Comparison of ENCODE assay signal across 42 cellular contexts in genomic region chr6:87376643-87377042, GRCh38. TPM values are rescaled to one million over a fixed set of nuclear protein-coding genes. Genes with fewer than 3 reads are reported as not detected.
"Had no signal": no experiment of that assay in that cellular context is flagged by ENCODE, and none has a peak within 500 bp of the region (broad histone marks: within the 10 kb centered on the region; RNA-seq: fewer than 3 reads in every experiment).

No MANE protein-coding gene starts in this region.

- H3K4me1 ChIP-seq: adrenal gland, ascending aorta, body of pancreas, breast epithelium had no signal

- ATAC-seq: activated naive CD4-positive, alpha-beta T cell treated with anti-CD3 and anti-CD28 coated beads, Interleukin-2, amount 50 U/mL, for 72 hours; activated naive CD8-positive, alpha-beta T cell treated with anti-CD3 and anti-CD28 coated beads, Interleukin-2, amount 50 U/mL, for 24 hours; activated T-cell treated with anti-CD3 and anti-CD28 coated beads, Interleukin-2, amount 50 U/mL, for 4 hours; activated T-cell treated with anti-CD3 and anti-CD28 coated beads, Interleukin-2, amount 50 U/mL, for 72 hours; activated T-helper 17 cell treated with anti-CD3 and anti-CD28 coated beads, Interleukin-2, amount 50 U/mL, for 72 hours; body of pancreas had no signal

- DNase-seq: activated effector memory CD4-positive, alpha-beta T cell treated with anti-CD3 and anti-CD28 coated beads, Interleukin-2, amount 50 U/mL, for 16 hours; activated effector memory CD4-positive, alpha-beta T cell treated with Interleukin-2 at 50 U/mL for 16 hours; activated gamma-delta T cell; activated gamma-delta T cell treated with Interleukin-2 at 50 U/mL for 16 hours; activated naive CD4-positive, alpha-beta T cell; activated naive CD4-positive, alpha-beta T cell treated with anti-CD3 and anti-CD28 coated beads for 36 hours; activated naive CD4-positive, alpha-beta T cell treated with anti-CD3 and anti-CD28 coated beads, Interleukin-2, amount 10 ng/mL, durations not matched to agents 7 days and 5 days; activated naive CD4-positive, alpha-beta T cell treated with anti-CD3 and anti-CD28 coated beads, Interleukin-2, amount 50 U/mL, for 16 hours; activated naive CD4-positive, alpha-beta T cell treated with Interleukin-2 at 50 U/mL for 16 hours; activated naive CD8-positive, alpha-beta T cell treated with anti-CD3 and anti-CD28 coated beads for 36 hours; activated naive CD8-positive, alpha-beta T cell treated with anti-CD3 and anti-CD28 coated beads, Interleukin-2, amount 10 ng/mL, durations not matched to agents 7 days and 5 days; activated naive CD8-positive, alpha-beta T cell treated with anti-CD3 and anti-CD28 coated beads, Interleukin-2, amount 50 U/mL, for 24 hours; activated T-cell treated with anti-CD3 and anti-CD28 coated beads, Interleukin-2, amount 50 U/mL, for 1 hour; activated T-cell treated with anti-CD3 and anti-CD28 coated beads, Interleukin-2, amount 50 U/mL, for 24 hours; activated T-cell treated with anti-CD3 and anti-CD28 coated beads, Interleukin-2, amount 50 U/mL, for 4 hours; activated T-cell treated with anti-CD3 and anti-CD28 coated beads, Interleukin-2, amount 50 U/mL, for 48 hours; activated T-cell treated with anti-CD3 and anti-CD28 coated beads, Interleukin-2, amount 50 U/mL, for 72 hours; adrenal gland; amniotic stem cell; amygdala; anterior cingulate cortex; aorta; body of pancreas; brain microvascular endothelial cell; caudate nucleus; central memory CD4-positive, alpha-beta T cell; cerebellar nuclear complex had no signal

- H3K27ac Mint-ChIP-seq: activated naive CD4-positive, alpha-beta T cell treated with anti-CD3 and anti-CD28 coated beads for 36 hours; activated naive CD4-positive, alpha-beta T cell treated with anti-CD3 and anti-CD28 coated beads, Interleukin-2, amount 10 ng/mL, durations not matched to agents 7 days and 5 days; activated naive CD4-positive, alpha-beta T cell treated with anti-CD3 and anti-CD28 coated beads, Interleukin-2, amount 50 U/mL, for 24 hours; activated naive CD4-positive, alpha-beta T cell treated with anti-CD3 and anti-CD28 coated beads, Interleukin-2, amount 50 U/mL, for 72 hours; activated naive CD8-positive, alpha-beta T cell; activated naive CD8-positive, alpha-beta T cell treated with anti-CD3 and anti-CD28 coated beads for 36 hours; activated naive CD8-positive, alpha-beta T cell treated with anti-CD3 and anti-CD28 coated beads, Interleukin-2, amount 10 ng/mL, durations not matched to agents 7 days and 5 days; activated naive CD8-positive, alpha-beta T cell treated with anti-CD3 and anti-CD28 coated beads, Interleukin-2, amount 50 U/mL, for 24 hours; activated T-cell treated with anti-CD3 and anti-CD28 coated beads, Interleukin-2, amount 50 U/mL, for 24 hours; activated T-cell treated with anti-CD3 and anti-CD28 coated beads, Interleukin-2, amount 50 U/mL, for 72 hours; activated T-helper 1 cell treated with anti-CD3 and anti-CD28 coated beads, Interleukin-12 subunit alpha, Interleukin-12 subunit beta, Interleukin-2, Interleukin-4 antibody, amounts not matched to agents 30 ng/mL and 10 ng/mL and 1 ng/mL, durations not matched to agents 14 hours and 24 hours and 36 hours; activated T-helper 17 cell treated with anti-CD3 and anti-CD28 coated beads, Interleukin-2, amount 50 U/mL, for 72 hours; activated T-helper 2 cell treated with anti-CD3 and anti-CD28 coated beads, Interferon-gamma antibody, Interleukin-2, Interleukin-4, amounts not matched to agents 10 μg/mL and 5 μg/mL and 100 μg/mL, durations not matched to agents 14 hours and 24 hours and 36 hours; brain had no signal

- H3K9me3 Mint-ChIP-seq: activated naive CD4-positive, alpha-beta T cell treated with anti-CD3 and anti-CD28 coated beads, Interleukin-2, amount 10 ng/mL, durations not matched to agents 7 days and 5 days; activated naive CD4-positive, alpha-beta T cell treated with anti-CD3 and anti-CD28 coated beads, Interleukin-2, amount 50 U/mL, for 24 hours; activated naive CD4-positive, alpha-beta T cell treated with anti-CD3 and anti-CD28 coated beads, Interleukin-2, amount 50 U/mL, for 72 hours; activated naive CD8-positive, alpha-beta T cell treated with anti-CD3 and anti-CD28 coated beads for 36 hours; activated naive CD8-positive, alpha-beta T cell treated with anti-CD3 and anti-CD28 coated beads, Interleukin-2, amount 10 ng/mL, durations not matched to agents 7 days and 5 days; activated naive CD8-positive, alpha-beta T cell treated with anti-CD3 and anti-CD28 coated beads, Interleukin-2, amount 50 U/mL, for 24 hours; activated T-cell treated with anti-CD3 and anti-CD28 coated beads, Interleukin-2, amount 50 U/mL, for 24 hours; activated T-cell treated with anti-CD3 and anti-CD28 coated beads, Interleukin-2, amount 50 U/mL, for 4 hours; activated T-cell treated with anti-CD3 and anti-CD28 coated beads, Interleukin-2, amount 50 U/mL, for 72 hours; activated T-helper 1 cell treated with anti-CD3 and anti-CD28 coated beads, Interleukin-12 subunit alpha, Interleukin-12 subunit beta, Interleukin-2, Interleukin-4 antibody, amounts not matched to agents 30 ng/mL and 10 ng/mL and 1 ng/mL, durations not matched to agents 14 hours and 24 hours and 36 hours; activated T-helper 17 cell treated with anti-CD3 and anti-CD28 coated beads, Interleukin-2, amount 50 U/mL, for 72 hours; activated T-helper 2 cell treated with anti-CD3 and anti-CD28 coated beads, Interferon-gamma antibody, Interleukin-2, Interleukin-4, amounts not matched to agents 10 μg/mL and 5 μg/mL and 100 μg/mL, durations not matched to agents 14 hours and 24 hours and 36 hours; central memory CD8-positive, alpha-beta T cell had no signal

- H3K27ac ChIP-seq: adrenal gland, ascending aorta, body of pancreas, brain microvascular endothelial cell, breast epithelium, cardiac muscle cell had no signal

- H3K4me1 Mint-ChIP-seq: activated naive CD4-positive, alpha-beta T cell treated with anti-CD3 and anti-CD28 coated beads, Interleukin-2, amount 10 ng/mL, durations not matched to agents 7 days and 5 days; activated naive CD4-positive, alpha-beta T cell treated with anti-CD3 and anti-CD28 coated beads, Interleukin-2, amount 50 U/mL, for 24 hours; activated naive CD8-positive, alpha-beta T cell treated with anti-CD3 and anti-CD28 coated beads, Interleukin-2, amount 10 ng/mL, durations not matched to agents 7 days and 5 days; activated naive CD8-positive, alpha-beta T cell treated with anti-CD3 and anti-CD28 coated beads, Interleukin-2, amount 50 U/mL, for 24 hours; activated T-helper 17 cell treated with anti-CD3 and anti-CD28 coated beads, Interleukin-2, amount 50 U/mL, for 72 hours; brain; central memory CD8-positive, alpha-beta T cell had no signal

- H3K27me3 ChIP-seq: adrenal gland, ascending aorta, body of pancreas, brain microvascular endothelial cell, breast epithelium, cardiac muscle cell had no signal

- H3K27me3 Mint-ChIP-seq: activated naive CD4-positive, alpha-beta T cell treated with anti-CD3 and anti-CD28 coated beads, Interleukin-2, amount 10 ng/mL, durations not matched to agents 7 days and 5 days; activated naive CD4-positive, alpha-beta T cell treated with anti-CD3 and anti-CD28 coated beads, Interleukin-2, amount 50 U/mL, for 24 hours; activated naive CD8-positive, alpha-beta T cell; activated naive CD8-positive, alpha-beta T cell treated with anti-CD3 and anti-CD28 coated beads for 36 hours; activated naive CD8-positive, alpha-beta T cell treated with anti-CD3 and anti-CD28 coated beads, Interleukin-2, amount 10 ng/mL, durations not matched to agents 7 days and 5 days; activated naive CD8-positive, alpha-beta T cell treated with anti-CD3 and anti-CD28 coated beads, Interleukin-2, amount 50 U/mL, for 24 hours; activated T-cell treated with anti-CD3 and anti-CD28 coated beads, Interleukin-2, amount 50 U/mL, for 24 hours; activated T-helper 17 cell treated with anti-CD3 and anti-CD28 coated beads, Interleukin-2, amount 50 U/mL, for 72 hours; brain; central memory CD8-positive, alpha-beta T cell had no signal

- H3K4me3 Mint-ChIP-seq: activated naive CD4-positive, alpha-beta T cell treated with anti-CD3 and anti-CD28 coated beads for 36 hours; activated naive CD4-positive, alpha-beta T cell treated with anti-CD3 and anti-CD28 coated beads, Interleukin-2, amount 10 ng/mL, durations not matched to agents 7 days and 5 days; activated naive CD4-positive, alpha-beta T cell treated with anti-CD3 and anti-CD28 coated beads, Interleukin-2, amount 50 U/mL, for 24 hours; activated naive CD8-positive, alpha-beta T cell; activated naive CD8-positive, alpha-beta T cell treated with anti-CD3 and anti-CD28 coated beads for 36 hours; activated naive CD8-positive, alpha-beta T cell treated with anti-CD3 and anti-CD28 coated beads, Interleukin-2, amount 10 ng/mL, durations not matched to agents 7 days and 5 days; activated naive CD8-positive, alpha-beta T cell treated with anti-CD3 and anti-CD28 coated beads, Interleukin-2, amount 50 U/mL, for 24 hours; activated T-cell treated with anti-CD3 and anti-CD28 coated beads, Interleukin-2, amount 50 U/mL, for 24 hours; activated T-cell treated with anti-CD3 and anti-CD28 coated beads, Interleukin-2, amount 50 U/mL, for 4 hours; activated T-cell treated with anti-CD3 and anti-CD28 coated beads, Interleukin-2, amount 50 U/mL, for 72 hours; activated T-helper 1 cell treated with anti-CD3 and anti-CD28 coated beads, Interleukin-12 subunit alpha, Interleukin-12 subunit beta, Interleukin-2, Interleukin-4 antibody, amounts not matched to agents 30 ng/mL and 10 ng/mL and 1 ng/mL, durations not matched to agents 14 hours and 24 hours and 36 hours; activated T-helper 17 cell treated with anti-CD3 and anti-CD28 coated beads, Interleukin-2, amount 50 U/mL, for 72 hours; brain; central memory CD8-positive, alpha-beta T cell had no signal

- H3K36me3 Mint-ChIP-seq: activated naive CD4-positive, alpha-beta T cell treated with anti-CD3 and anti-CD28 coated beads, Interleukin-2, amount 10 ng/mL, durations not matched to agents 7 days and 5 days; activated naive CD4-positive, alpha-beta T cell treated with anti-CD3 and anti-CD28 coated beads, Interleukin-2, amount 50 U/mL, for 72 hours had no signal

- H3K9me3 ChIP-seq: adrenal gland, ascending aorta, body of pancreas, breast epithelium had no signal

- H3K4me3 ChIP-seq: adrenal gland, ascending aorta, body of pancreas, breast epithelium, cardiac muscle cell had no signal

- H3K36me3 ChIP-seq: adrenal gland, ascending aorta, brain microvascular endothelial cell, breast epithelium, cardiac muscle cell had no signal

RNA-seq across cellular contexts. Expression of gene CFAP206, which starts 31.1 kb away (rescaled TPM):
- total RNA-seq: activated naive CD4-positive, alpha-beta T cell treated with anti-CD3 and anti-CD28 coated beads for 36 hours; activated naive CD4-positive, alpha-beta T cell treated with anti-CD3 and anti-CD28 coated beads, Interleukin-2, amount 50 U/mL, for 72 hours; activated naive CD8-positive, alpha-beta T cell treated with anti-CD3 and anti-CD28 coated beads for 36 hours; activated naive CD8-positive, alpha-beta T cell treated with anti-CD3 and anti-CD28 coated beads, Interleukin-2, amount 10 ng/mL, durations not matched to agents 7 days and 5 days; activated T-cell treated with anti-CD3 and anti-CD28 coated beads, Interleukin-2, amount 50 U/mL, for 4 hours; activated T-cell treated with anti-CD3 and anti-CD28 coated beads, Interleukin-2, amount 50 U/mL, for 72 hours; activated T-helper 1 cell treated with anti-CD3 and anti-CD28 coated beads, Interleukin-12 subunit alpha, Interleukin-12 subunit beta, Interleukin-2, Interleukin-4 antibody, amounts not matched to agents 30 ng/mL and 10 ng/mL and 1 ng/mL, durations not matched to agents 14 hours and 24 hours and 36 hours; activated T-helper 17 cell treated with anti-CD3 and anti-CD28 coated beads, Interleukin-2, amount 50 U/mL, for 72 hours; activated T-helper 2 cell treated with anti-CD3 and anti-CD28 coated beads, Interferon-gamma antibody, Interleukin-2, Interleukin-4, amounts not matched to agents 10 μg/mL and 5 μg/mL and 100 μg/mL, durations not matched to agents 14 hours and 24 hours and 36 hours; body of pancreas; bronchial epithelial cell; cardiac muscle cell; cardiac septum had no signal

RNA-seq across cellular contexts. Expression of gene C6orf163, which starts 32.0 kb away (rescaled TPM):
- total RNA-seq: ascending aorta had no signal

RNA-seq across cellular contexts. Expression of gene GJB7, which starts 47.6 kb away (rescaled TPM):
- total RNA-seq: activated naive CD4-positive, alpha-beta T cell treated with anti-CD3 and anti-CD28 coated beads for 36 hours; activated naive CD4-positive, alpha-beta T cell treated with anti-CD3 and anti-CD28 coated beads, Interleukin-2, amount 50 U/mL, for 72 hours; activated naive CD8-positive, alpha-beta T cell treated with anti-CD3 and anti-CD28 coated beads for 36 hours; activated naive CD8-positive, alpha-beta T cell treated with anti-CD3 and anti-CD28 coated beads, Interleukin-2, amount 10 ng/mL, durations not matched to agents 7 days and 5 days; activated T-cell treated with anti-CD3 and anti-CD28 coated beads, Interleukin-2, amount 50 U/mL, for 4 hours; activated T-cell treated with anti-CD3 and anti-CD28 coated beads, Interleukin-2, amount 50 U/mL, for 72 hours; activated T-helper 1 cell treated with anti-CD3 and anti-CD28 coated beads, Interleukin-12 subunit alpha, Interleukin-12 subunit beta, Interleukin-2, Interleukin-4 antibody, amounts not matched to agents 30 ng/mL and 10 ng/mL and 1 ng/mL, durations not matched to agents 14 hours and 24 hours and 36 hours; activated T-helper 17 cell treated with anti-CD3 and anti-CD28 coated beads, Interleukin-2, amount 50 U/mL, for 72 hours; activated T-helper 2 cell treated with anti-CD3 and anti-CD28 coated beads, Interferon-gamma antibody, Interleukin-2, Interleukin-4, amounts not matched to agents 10 μg/mL and 5 μg/mL and 100 μg/mL, durations not matched to agents 14 hours and 24 hours and 36 hours; adrenal gland; aorta; ascending aorta; astrocyte; body of pancreas; breast epithelium; bronchial epithelial cell; cardiac muscle cell; cardiac septum; cerebellum had no signal
